Comparison of ENCODE assay signal across 1 cellular context in the genomic region with DNA sequence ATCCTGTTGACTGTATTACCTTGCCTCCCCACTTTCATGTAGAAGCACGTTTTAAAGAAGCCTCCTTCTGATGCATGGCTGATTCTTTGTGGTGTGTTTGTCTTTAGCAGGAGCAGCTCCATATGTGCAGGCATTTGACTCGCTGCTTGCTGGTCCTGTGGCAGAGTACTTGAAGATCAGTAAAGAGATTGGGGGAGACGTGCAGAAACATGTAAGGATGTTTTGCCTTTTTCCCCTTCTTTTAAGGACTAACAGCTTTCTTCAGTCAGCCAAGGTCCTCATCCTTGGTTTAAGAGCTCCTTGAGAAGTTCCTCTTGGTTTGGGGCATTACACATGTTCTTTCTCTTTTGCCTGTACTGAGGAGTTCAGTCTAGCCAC.
TF ChIP-seq lines count a peak whose summit lies in the region.

No MANE protein-coding gene starts in this region.

TF ChIP-seq in K562, 482 proteins besides CTCF, POLR2A, EP300 and RAD21 (continued from another document and continues in another):
- TF ChIP-seq RREB1 (CRISPR knock-in tag; IDR thresholded peaks at IDR 0.05) (peak; percentile 97), MYNN (IDR thresholded peaks at IDR 0.05) (no peak), MYNN (CRISPR knock-in tag; IDR thresholded peaks at IDR 0.05) (no peak), HMG20A (CRISPR knock-in tag; conservative IDR thresholded peaks at IDR 0.05) (peak; percentile 59; the same call in 1 of the 2 replicates), KLF16 (IDR thresholded peaks at IDR 0.05) (no peak), RBM14 (IDR thresholded peaks at IDR 0.05; ENCODE audit: borderline replicate concordance, insufficient read depth, low read depth, low read length) (no peak), RERE (CRISPR knock-in tag; IDR thresholded peaks at IDR 0.05; ENCODE audit: borderline replicate concordance) (no peak), USF2 (CRISPR knock-in tag; IDR thresholded peaks at IDR 0.05) (no peak), STAT5A (IDR thresholded peaks at IDR 0.05; ENCODE audit: borderline replicate concordance, low read length) (no peak), ZBTB49 (CRISPR knock-in tag; IDR thresholded peaks at IDR 0.05; ENCODE audit: borderline replicate concordance) (peak; percentile 24; the same call in 1 of the 2 replicates), HDAC6 (IDR thresholded peaks at IDR 0.05; ENCODE audit: low read depth, low read length) (no peak), MNT (conservative IDR thresholded peaks at IDR 0.05) (no peak), MBD1 (CRISPR knock-in tag; IDR thresholded peaks at IDR 0.05) (no peak)
- TF ChIP-seq, protein P1, sequence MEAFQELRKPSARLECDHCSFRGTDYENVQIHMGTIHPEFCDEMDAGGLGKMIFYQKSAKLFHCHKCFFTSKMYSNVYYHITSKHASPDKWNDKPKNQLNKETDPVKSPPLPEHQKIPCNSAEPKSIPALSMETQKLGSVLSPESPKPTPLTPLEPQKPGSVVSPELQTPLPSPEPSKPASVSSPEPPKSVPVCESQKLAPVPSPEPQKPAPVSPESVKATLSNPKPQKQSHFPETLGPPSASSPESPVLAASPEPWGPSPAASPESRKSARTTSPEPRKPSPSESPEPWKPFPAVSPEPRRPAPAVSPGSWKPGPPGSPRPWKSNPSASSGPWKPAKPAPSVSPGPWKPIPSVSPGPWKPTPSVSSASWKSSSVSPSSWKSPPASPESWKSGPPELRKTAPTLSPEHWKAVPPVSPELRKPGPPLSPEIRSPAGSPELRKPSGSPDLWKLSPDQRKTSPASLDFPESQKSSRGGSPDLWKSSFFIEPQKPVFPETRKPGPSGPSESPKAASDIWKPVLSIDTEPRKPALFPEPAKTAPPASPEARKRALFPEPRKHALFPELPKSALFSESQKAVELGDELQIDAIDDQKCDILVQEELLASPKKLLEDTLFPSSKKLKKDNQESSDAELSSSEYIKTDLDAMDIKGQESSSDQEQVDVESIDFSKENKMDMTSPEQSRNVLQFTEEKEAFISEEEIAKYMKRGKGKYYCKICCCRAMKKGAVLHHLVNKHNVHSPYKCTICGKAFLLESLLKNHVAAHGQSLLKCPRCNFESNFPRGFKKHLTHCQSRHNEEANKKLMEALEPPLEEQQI (IDR thresholded peaks at IDR 0.05) = no peak
- TF ChIP-seq, protein P2, sequence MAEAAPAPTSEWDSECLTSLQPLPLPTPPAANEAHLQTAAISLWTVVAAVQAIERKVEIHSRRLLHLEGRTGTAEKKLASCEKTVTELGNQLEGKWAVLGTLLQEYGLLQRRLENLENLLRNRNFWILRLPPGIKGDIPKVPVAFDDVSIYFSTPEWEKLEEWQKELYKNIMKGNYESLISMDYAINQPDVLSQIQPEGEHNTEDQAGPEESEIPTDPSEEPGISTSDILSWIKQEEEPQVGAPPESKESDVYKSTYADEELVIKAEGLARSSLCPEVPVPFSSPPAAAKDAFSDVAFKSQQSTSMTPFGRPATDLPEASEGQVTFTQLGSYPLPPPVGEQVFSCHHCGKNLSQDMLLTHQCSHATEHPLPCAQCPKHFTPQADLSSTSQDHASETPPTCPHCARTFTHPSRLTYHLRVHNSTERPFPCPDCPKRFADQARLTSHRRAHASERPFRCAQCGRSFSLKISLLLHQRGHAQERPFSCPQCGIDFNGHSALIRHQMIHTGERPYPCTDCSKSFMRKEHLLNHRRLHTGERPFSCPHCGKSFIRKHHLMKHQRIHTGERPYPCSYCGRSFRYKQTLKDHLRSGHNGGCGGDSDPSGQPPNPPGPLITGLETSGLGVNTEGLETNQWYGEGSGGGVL (CRISPR knock-in tag; IDR thresholded peaks at IDR 0.05) = no peak; the same call in 1 of the 2 replicates
- TF ChIP-seq, protein P3, sequence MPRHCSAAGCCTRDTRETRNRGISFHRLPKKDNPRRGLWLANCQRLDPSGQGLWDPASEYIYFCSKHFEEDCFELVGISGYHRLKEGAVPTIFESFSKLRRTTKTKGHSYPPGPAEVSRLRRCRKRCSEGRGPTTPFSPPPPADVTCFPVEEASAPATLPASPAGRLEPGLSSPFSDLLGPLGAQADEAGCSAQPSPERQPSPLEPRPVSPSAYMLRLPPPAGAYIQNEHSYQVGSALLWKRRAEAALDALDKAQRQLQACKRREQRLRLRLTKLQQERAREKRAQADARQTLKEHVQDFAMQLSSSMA (CRISPR knock-in tag; IDR thresholded peaks at IDR 0.05) = peak; percentile 83
